Comparison of ENCODE assay signal across 15 cellular contexts in genomic region chr13:46996316-46996715, GRCh38.
DNase-seq lines count a peak whose midpoint lies in the region; ATAC-seq and TF ChIP-seq lines count a peak whose summit lies in the region.
"Had no signal": no experiment of that assay in that cellular context is flagged by ENCODE, and none has a peak within 500 bp of the region (broad histone marks: within the 10 kb centered on the region; RNA-seq: fewer than 3 reads in every experiment).

No MANE protein-coding gene starts in this region.

- H3K9me3 ChIP-seq in WERI-Rb-1 (ENCODE audit: severe bottlenecking), result no peaks in the 10 kb centered on the region
- H3K9me3 ChIP-seq: gastrocnemius medialis, SK-N-SH had no signal

- H3K4me3 ChIP-seq in WERI-Rb-1 (ENCODE audit: low read depth, low read length), result no peak overlapping the region
- H3K4me3 ChIP-seq: gastrocnemius medialis had no signal

- H3K27me3 ChIP-seq in WERI-Rb-1 (ENCODE audit: insufficient read depth, low read depth, severe bottlenecking), result no peaks in the 10 kb centered on the region
- H3K27me3 ChIP-seq: gastrocnemius medialis had no signal

- no peak for TF ChIP-seq CTCF in WERI-Rb-1 (IDR thresholded peaks at IDR 0.05; ENCODE audit: low read depth, low read length)

- DNase-seq in WERI-Rb-1, result peak; percentile 11
- no peak for DNase-seq in stimulated activated CD4-positive, alpha-beta T cell treated with anti-CD3 and anti-CD28 coated beads, Interleukin-4, amount 100 ng/mL, for 1 hour
- DNase-seq in DMS53 treated with DMSO at 0.1 percent for 48 hours (lab: John Stamatoyannopoulos, UW; ENCODE audit: unreplicated experiment), result no peak
- DNase-seq: activated T-cell treated with anti-CD3 and anti-CD28 coated beads, Interleukin-2, amount 50 U/mL, for 48 hours; CD8-positive, alpha-beta T cell; effector memory CD4-positive, alpha-beta T cell; gastrocnemius medialis; H9; NCI-H2029 treated with DMSO at 0.1 percent for 48 hours; SK-N-SH had no signal

- H3K36me3 ChIP-seq in WERI-Rb-1, result no peaks in the 10 kb centered on the region
- H3K36me3 ChIP-seq: gastrocnemius medialis had no signal

- H3K27ac ChIP-seq in WERI-Rb-1, result no peak overlapping the region
- H3K27ac ChIP-seq: gastrocnemius medialis had no signal

- peak; percentile 29 for ATAC-seq in GM18907 (IDR thresholded peaks at IDR 0.05; ENCODE audit: unreplicated experiment)
- peak; percentile 23 for ATAC-seq in GM21576 (IDR thresholded peaks at IDR 0.05; ENCODE audit: unreplicated experiment)
- peak; percentile 33 for ATAC-seq in HG03064 (IDR thresholded peaks at IDR 0.05; ENCODE audit: low read depth, unreplicated experiment)
- no peak for ATAC-seq in HG03565 (IDR thresholded peaks at IDR 0.05; ENCODE audit: unreplicated experiment)
- ATAC-seq in esophagus mucosa, result no peak
- ATAC-seq: CD8-positive, alpha-beta T cell; gastrocnemius medialis had no signal

Comparison
In these comparisons a context has a peak if more than half of its experiments do, and no peak if none do; other contexts are left out.
1. ATAC-seq: peak in GM18907 (single experiment), GM21576 (single experiment) and HG03064 (single experiment); none in HG03565 (single experiment) and esophagus mucosa (single experiment).